Comparison of ENCODE assay signal across 20 cellular contexts in the genomic region with DNA sequence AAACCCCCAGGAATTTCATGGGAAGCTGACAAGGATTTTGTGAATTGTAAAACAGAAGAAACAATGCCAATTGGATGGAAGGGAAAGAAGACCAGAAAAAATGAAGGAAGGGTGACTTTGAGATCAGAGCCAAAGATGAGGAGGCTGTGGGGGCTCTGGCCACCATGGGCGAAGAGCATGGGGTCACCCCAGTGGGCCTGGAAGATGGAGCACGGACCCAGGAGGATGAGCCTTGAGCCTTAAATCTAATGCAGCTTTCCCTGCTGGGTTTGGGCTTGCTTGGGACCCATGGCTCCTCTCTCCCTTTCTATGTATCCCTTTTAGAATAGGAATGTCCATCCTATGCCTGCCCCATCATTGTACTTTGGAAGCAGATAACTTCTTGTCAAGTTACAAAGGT.
"Had no signal": no experiment of that assay in that cellular context is flagged by ENCODE, and none has a peak within 500 bp of the region (broad histone marks: within the 10 kb centered on the region; RNA-seq: fewer than 3 reads in every experiment).

No MANE protein-coding gene starts in this region.

- H3K9me3 ChIP-seq: gastrocnemius medialis, testis, upper lobe of right lung, vagina had no signal

- H3K27ac Mint-ChIP-seq: naive thymus-derived CD8-positive, alpha-beta T cell; progenitor cell of endocrine pancreas; stimulated activated effector memory CD8-positive, alpha-beta T cell treated with anti-CD3 and anti-CD28 coated beads, Interleukin-12 subunit alpha, Interleukin-12 subunit beta, amount 100 ng/mL, for 72 hours; stimulated activated naive CD8-positive, alpha-beta T cell treated with anti-CD3 and anti-CD28 coated beads, Interleukin-15, amount 100 ng/mL, for 72 hours had no signal

- H3K36me3 ChIP-seq: esophagus muscularis mucosa, gastrocnemius medialis, heart right ventricle, tibial nerve, upper lobe of right lung, vagina had no signal

- ATAC-seq: gastrocnemius medialis; heart right ventricle; naive thymus-derived CD8-positive, alpha-beta T cell; right cardiac atrium; stimulated activated effector memory CD8-positive, alpha-beta T cell treated with anti-CD3 and anti-CD28 coated beads, Interleukin-12 subunit alpha, Interleukin-12 subunit beta, amount 100 ng/mL, for 72 hours; stimulated activated naive CD8-positive, alpha-beta T cell treated with anti-CD3 and anti-CD28 coated beads, Interleukin-15, amount 100 ng/mL, for 72 hours; upper lobe of right lung had no signal

- H3K9me3 Mint-ChIP-seq: naive thymus-derived CD8-positive, alpha-beta T cell; stimulated activated effector memory CD8-positive, alpha-beta T cell treated with anti-CD3 and anti-CD28 coated beads, Interleukin-12 subunit alpha, Interleukin-12 subunit beta, amount 100 ng/mL, for 72 hours; stimulated activated naive CD8-positive, alpha-beta T cell treated with anti-CD3 and anti-CD28 coated beads, Interleukin-15, amount 100 ng/mL, for 72 hours had no signal

- H3K4me3 Mint-ChIP-seq: naive thymus-derived CD8-positive, alpha-beta T cell; stimulated activated effector memory CD8-positive, alpha-beta T cell treated with anti-CD3 and anti-CD28 coated beads, Interleukin-12 subunit alpha, Interleukin-12 subunit beta, amount 100 ng/mL, for 72 hours; stimulated activated naive CD8-positive, alpha-beta T cell treated with anti-CD3 and anti-CD28 coated beads, Interleukin-15, amount 100 ng/mL, for 72 hours had no signal

- H3K27ac ChIP-seq: epithelial cell of prostate, esophagus muscularis mucosa, gastrocnemius medialis, heart right ventricle, testis, tibial nerve, upper lobe of right lung, vagina had no signal

- H3K4me3 ChIP-seq: esophagus muscularis mucosa, gastrocnemius medialis, heart right ventricle, smooth muscle cell, testis, tibial nerve, upper lobe of right lung, vagina had no signal

- DNase-seq: effector memory CD4-positive, alpha-beta T cell; gastrocnemius medialis; heart right ventricle; hypothalamus; kidney glomerular epithelial cell; mammary epithelial cell; naive thymus-derived CD8-positive, alpha-beta T cell; right cardiac atrium; stimulated activated CD4-positive, alpha-beta T cell treated with anti-CD3 and anti-CD28 coated beads, Interleukin-4, amount 100 ng/mL, for 1 hour; stimulated activated CD8-positive, alpha-beta memory T cell treated with anti-CD3 and anti-CD28 coated beads, Interleukin-4, amount 100 ng/mL, for 48 hours; stimulated activated naive CD8-positive, alpha-beta T cell treated with anti-CD3 and anti-CD28 coated beads, Interleukin-15, amount 100 ng/mL, for 72 hours; testis; upper lobe of right lung had no signal

- H3K27me3 ChIP-seq: gastrocnemius medialis, testis, tibial nerve, upper lobe of right lung, vagina had no signal

- H3K4me1 ChIP-seq: esophagus muscularis mucosa, gastrocnemius medialis, heart right ventricle, testis, tibial nerve, upper lobe of right lung, vagina had no signal

- H3K4me1 Mint-ChIP-seq: stimulated activated effector memory CD8-positive, alpha-beta T cell treated with anti-CD3 and anti-CD28 coated beads, Interleukin-12 subunit alpha, Interleukin-12 subunit beta, amount 100 ng/mL, for 72 hours had no signal

- H3K36me3 Mint-ChIP-seq: naive thymus-derived CD8-positive, alpha-beta T cell; stimulated activated effector memory CD8-positive, alpha-beta T cell treated with anti-CD3 and anti-CD28 coated beads, Interleukin-12 subunit alpha, Interleukin-12 subunit beta, amount 100 ng/mL, for 72 hours had no signal

- H3K27me3 Mint-ChIP-seq: naive thymus-derived CD8-positive, alpha-beta T cell; progenitor cell of endocrine pancreas; stimulated activated naive CD8-positive, alpha-beta T cell treated with anti-CD3 and anti-CD28 coated beads, Interleukin-15, amount 100 ng/mL, for 72 hours had no signal

- H3K4me2 ChIP-seq: smooth muscle cell had no signal
